In the genomic region with DNA sequence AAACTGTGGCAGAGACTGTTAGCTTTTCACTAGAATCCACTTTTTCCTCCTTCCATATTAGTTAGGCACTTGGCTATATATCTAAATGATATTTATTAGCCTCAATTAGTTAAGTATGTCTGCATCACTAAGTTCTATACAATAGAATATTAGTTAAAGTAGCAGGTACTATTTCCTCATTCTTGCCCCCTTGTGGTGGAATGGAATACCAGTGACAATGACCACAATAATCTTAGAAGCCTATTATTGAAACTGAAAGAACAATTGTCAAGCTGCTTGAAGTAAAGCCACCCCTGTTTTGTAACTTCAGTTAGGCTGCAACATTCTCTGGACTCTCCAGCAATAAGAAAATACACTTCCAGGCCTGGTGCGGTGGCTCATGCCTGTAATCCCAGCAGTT, we compare ENCODE assay signal across 9 cellular contexts.
DNase-seq lines count a peak whose midpoint lies in the region; ATAC-seq and TF ChIP-seq lines count a peak whose summit lies in the region.
"Had no signal": no experiment of that assay in that cellular context is flagged by ENCODE, and none has a peak within 500 bp of the region (broad histone marks: within the 10 kb centered on the region; RNA-seq: fewer than 3 reads in every experiment).

No MANE protein-coding gene starts in this region.

- in situ Hi-C loops in ACHN (cut with HindIII; ENCODE audit: low pct_ligation_motif_present, low pct_unique_long_range_greater_than_20kb, low sequenced_read_pairs): no loop called here

- no peak overlapping the region for H3K4me3 Mint-ChIP-seq in glutamatergic neuron (ENCODE audit: unreplicated experiment)
- no peak overlapping the region for H3K4me3 Mint-ChIP-seq in activated CD4-positive, alpha-beta memory T cell treated with anti-CD3 and anti-CD28 coated beads for 36 hours
- H3K4me3 Mint-ChIP-seq: stimulated activated naive CD8-positive, alpha-beta T cell treated with anti-CD3 and anti-CD28 coated beads, Interleukin-15, Interleukin-2, amounts not matched to agents 100 ng/mL and 50 ng/mL, for 24 hours had no signal

- ATAC-seq in GM18505 (IDR thresholded peaks at IDR 0.05; ENCODE audit: unreplicated experiment): peak; percentile 97
- ATAC-seq in HG02759 (IDR thresholded peaks at IDR 0.05; ENCODE audit: unreplicated experiment): peak; percentile 97

- H3K36me3 Mint-ChIP-seq in glutamatergic neuron (ENCODE audit: unreplicated experiment): no peaks in the 10 kb centered on the region
- H3K36me3 Mint-ChIP-seq in activated CD4-positive, alpha-beta memory T cell treated with anti-CD3 and anti-CD28 coated beads for 36 hours: no peaks in the 10 kb centered on the region

- DNase-seq in ACHN: peak; percentile 37
- DNase-seq in NCI-H69 (lab: John Stamatoyannopoulos, UW): peak; percentile 7
- no peak for DNase-seq in glutamatergic neuron
- no peak for DNase-seq in amygdala (lab: John Stamatoyannopoulos, UW)
- no peak for DNase-seq in activated CD4-positive, alpha-beta memory T cell treated with anti-CD3 and anti-CD28 coated beads for 36 hours
- no peak for DNase-seq in SHP77 (lab: John Stamatoyannopoulos, UW)

- no peak overlapping the region for H3K27ac Mint-ChIP-seq in glutamatergic neuron (ENCODE audit: unreplicated experiment)
- H3K27ac Mint-ChIP-seq in activated CD4-positive, alpha-beta memory T cell treated with anti-CD3 and anti-CD28 coated beads for 36 hours: no peak overlapping the region
- H3K27ac Mint-ChIP-seq: stimulated activated naive CD8-positive, alpha-beta T cell treated with anti-CD3 and anti-CD28 coated beads, Interleukin-15, Interleukin-2, amounts not matched to agents 100 ng/mL and 50 ng/mL, for 24 hours had no signal

- intact Hi-C loops in activated CD4-positive, alpha-beta memory T cell treated with anti-CD3 and anti-CD28 coated beads for 36 hours (cut with micrococcal nuclease): loop anchor here (1.0 kb wide), 1 partner anchor 683 kb away; no protein-coding TSS in a partner anchor

- CTCF ChIA-PET in activated CD4-positive, alpha-beta memory T cell treated with anti-CD3 and anti-CD28 coated beads for 36 hours (lab: Charles Lee): interaction anchor here (1.8 kb wide), 1 partner anchor 10 kb away, joined by 4 read pairs; no protein-coding TSS in a partner anchor

- POLR2A ChIA-PET in activated CD4-positive, alpha-beta memory T cell treated with anti-CD3 and anti-CD28 coated beads for 36 hours (lab: Charles Lee): no interaction called here

- H3K27me3 Mint-ChIP-seq in glutamatergic neuron (ENCODE audit: unreplicated experiment): no peaks in the 10 kb centered on the region
- H3K27me3 Mint-ChIP-seq in activated CD4-positive, alpha-beta memory T cell treated with anti-CD3 and anti-CD28 coated beads for 36 hours: peaks cover 3% of the 10 kb centered on the region
- H3K27me3 Mint-ChIP-seq: stimulated activated naive CD8-positive, alpha-beta T cell treated with anti-CD3 and anti-CD28 coated beads, Interleukin-15, Interleukin-2, amounts not matched to agents 100 ng/mL and 50 ng/mL, for 24 hours had no signal

- no peak for TF ChIP-seq POLR2A in GM18505 (IDR thresholded peaks at IDR 0.05; ENCODE audit: borderline replicate concordance, extremely low read depth, insufficient read depth, insufficient read length)

- TF ChIP-seq CTCF in glutamatergic neuron (IDR thresholded peaks at IDR 0.05; ENCODE audit: partially characterized antibody, unreplicated experiment): peak; percentile 70

- no peaks in the 10 kb centered on the region for H3K9me3 Mint-ChIP-seq in glutamatergic neuron (ENCODE audit: unreplicated experiment)
- no peaks in the 10 kb centered on the region for H3K9me3 Mint-ChIP-seq in activated CD4-positive, alpha-beta memory T cell treated with anti-CD3 and anti-CD28 coated beads for 36 hours
- H3K9me3 Mint-ChIP-seq: stimulated activated naive CD8-positive, alpha-beta T cell treated with anti-CD3 and anti-CD28 coated beads, Interleukin-15, Interleukin-2, amounts not matched to agents 100 ng/mL and 50 ng/mL, for 24 hours had no signal

- no peaks in the 10 kb centered on the region for H3K4me1 Mint-ChIP-seq in glutamatergic neuron (ENCODE audit: low read depth, unreplicated experiment)
- no peaks in the 10 kb centered on the region for H3K4me1 Mint-ChIP-seq in activated CD4-positive, alpha-beta memory T cell treated with anti-CD3 and anti-CD28 coated beads for 36 hours (ENCODE audit: low read depth)

Comparison
In these comparisons a context has a peak if more than half of its experiments do, and no peak if none do; other contexts are left out.
1. DNase-seq: peak in ACHN (single experiment) and NCI-H69 (single experiment); none in glutamatergic neuron (single experiment), amygdala (0 of 56), activated CD4-positive, alpha-beta memory T cell treated with anti-CD3 and anti-CD28 coated beads for 36 hours (single experiment) and SHP77 (0 of 2).